8 cellular contexts compared by ENCODE assay signal in the genomic region with DNA sequence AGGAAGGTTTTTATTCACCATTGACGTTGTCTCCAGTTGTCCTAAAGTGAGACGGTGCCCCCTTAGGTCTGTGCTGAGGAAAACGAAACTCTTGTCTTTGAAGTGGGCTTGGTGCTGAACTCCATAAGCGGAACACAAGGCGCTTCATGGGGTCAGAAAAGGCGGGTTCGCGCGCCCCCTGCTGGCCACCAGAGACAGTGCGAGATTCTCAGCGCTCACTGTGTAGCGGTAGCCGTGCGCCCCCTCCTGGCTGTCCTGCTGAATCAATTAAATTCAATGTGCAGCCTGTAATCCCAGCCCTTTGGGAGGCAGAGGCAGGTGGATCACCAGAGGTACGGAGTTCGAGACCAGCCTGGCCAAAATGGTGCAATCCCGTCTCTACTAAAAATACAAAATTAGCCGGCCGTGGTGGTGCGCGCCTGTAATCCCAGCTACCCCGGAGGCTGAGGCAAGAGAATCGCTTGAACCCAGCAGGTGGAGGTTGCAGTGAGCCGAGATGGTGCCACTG.
DNase-seq lines count a peak whose midpoint lies in the region; ATAC-seq and TF ChIP-seq lines count a peak whose summit lies in the region.

No MANE protein-coding gene starts in this region.

- DNase-seq in GM13976 (ENCODE audit: low spot score) (peak; percentile 68), NCI-H146 (lab: John Stamatoyannopoulos, UW) (peak; percentile 63), SW480 (ENCODE audit: low spot score) (peak; percentile 68), heart left ventricle (peak; percentile 78 to 88 (median 81)), renal cortical epithelial cell (ENCODE audit: low read depth) (peak; percentile 54)
- peak; percentile 76 for DNase-seq in activated naive CD8-positive, alpha-beta T cell treated with anti-CD3 and anti-CD28 coated beads for 36 hours

- peaks cover 0 to 10% (median 0%) of the 10 kb centered on the region in 9 donors for H3K27me3 ChIP-seq in heart left ventricle

- peak overlapping the region in 1 of 12 donors; percentile 15 for H3K27ac ChIP-seq in heart left ventricle

- WGBS in heart left ventricle, 4 donors, result 12 to 29% (median 20%) methylated on average over 24 of the region's 24 CpGs

- H3K9me3 Mint-ChIP-seq in activated naive CD8-positive, alpha-beta T cell treated with anti-CD3 and anti-CD28 coated beads for 36 hours, result no peaks in the 10 kb centered on the region

- in situ Hi-C loops in GM13976 (cut with MboI; ENCODE audit: low sequenced_read_pairs, unreplicated experiment), result no loop called here

- no peaks in the 10 kb centered on the region for H3K36me3 ChIP-seq in heart left ventricle

- peaks cover 0 to 1% (median 0%) of the 10 kb centered on the region in 12 donors for H3K9me3 ChIP-seq in heart left ventricle

- H3K36me3 Mint-ChIP-seq in activated naive CD8-positive, alpha-beta T cell treated with anti-CD3 and anti-CD28 coated beads for 36 hours, result no peaks in the 10 kb centered on the region

- peaks cover 3% of the 10 kb centered on the region for H3K4me1 Mint-ChIP-seq in activated naive CD8-positive, alpha-beta T cell treated with anti-CD3 and anti-CD28 coated beads for 36 hours

- peak overlapping the region in 3 of 12 donors; percentile 8 to 32 (median 25) for H3K4me3 ChIP-seq in heart left ventricle

- H3K4me3 Mint-ChIP-seq in activated naive CD8-positive, alpha-beta T cell treated with anti-CD3 and anti-CD28 coated beads for 36 hours, result peak overlapping the region; percentile 42

- TF ChIP-seq CTCF in GM13976 (IDR thresholded peaks at IDR 0.05; ENCODE audit: borderline replicate concordance, control extremely low read depth, extremely low read depth, insufficient read depth, missing control alignments) (peak; percentile 100), heart left ventricle (IDR thresholded peaks at IDR 0.05) (peak; percentile 88 to 99 (median 95))

- H3K27me3 Mint-ChIP-seq in activated naive CD8-positive, alpha-beta T cell treated with anti-CD3 and anti-CD28 coated beads for 36 hours, result no peaks in the 10 kb centered on the region

- no peak overlapping the region for H3K27ac Mint-ChIP-seq in activated naive CD8-positive, alpha-beta T cell treated with anti-CD3 and anti-CD28 coated beads for 36 hours

- intact Hi-C loops in heart left ventricle (cut with DNase I), result loop anchor here in 7 of 10 donors (1.0 to 10.0 kb wide), 5 partner anchors 166 to 698 kb away; a partner anchor contains a TSS

- no peak for TF ChIP-seq POLR2A in heart left ventricle (IDR thresholded peaks at IDR 0.05)

- peak; percentile 82 for ATAC-seq in HG02852 (IDR thresholded peaks at IDR 0.05; ENCODE audit: unreplicated experiment)
- ATAC-seq in heart left ventricle, result peak; percentile 71 to 95 (median 90)
- ATAC-seq in HG03039 (IDR thresholded peaks at IDR 0.05; ENCODE audit: unreplicated experiment), result no peak

- H3K4me1 ChIP-seq in heart left ventricle, result no peaks in the 10 kb centered on the region
